17 cellular contexts compared by ENCODE assay signal in genomic region chr6:150377211-150377781, GRCh38. TPM values are rescaled to one million over a fixed set of nuclear protein-coding genes. Genes with fewer than 3 reads are reported as not detected.
DNase-seq lines count a peak whose midpoint lies in the region; ATAC-seq and TF ChIP-seq lines count a peak whose summit lies in the region.
"Had no signal": no experiment of that assay in that cellular context is flagged by ENCODE, and none has a peak within 500 bp of the region (broad histone marks: within the 10 kb centered on the region; RNA-seq: fewer than 3 reads in every experiment).

No MANE protein-coding gene starts in this region.

- in situ Hi-C loops in gastrocnemius medialis (cut with MboI; ENCODE audit: low sequenced_read_pairs in 4 of 4) = no loop called here

- H3K36me3 ChIP-seq in left ventricle myocardium inferior (no peaks in the 10 kb centered on the region), body of pancreas (replicated peaks in 1 of 2; ENCODE audit: insufficient read depth in 1 of 2, low read depth in 2 of 2) (no peaks in the 10 kb centered on the region), lower lobe of right lung (no peaks in the 10 kb centered on the region), upper lobe of left lung (no peaks in the 10 kb centered on the region), gastrocnemius medialis (no peaks in the 10 kb centered on the region)

- H3K4me3 Mint-ChIP-seq in stimulated activated effector memory CD8-positive, alpha-beta T cell treated with anti-CD3 and anti-CD28 coated beads, Interleukin-12 subunit alpha, Interleukin-12 subunit beta, amount 100 ng/mL, for 72 hours = no peak overlapping the region
- H3K4me3 Mint-ChIP-seq: activated naive CD8-positive, alpha-beta T cell treated with anti-CD3 and anti-CD28 coated beads, Interleukin-2, amount 50 U/mL, for 24 hours; WTC11 had no signal

- ATAC-seq in Right ventricle myocardium superior (ENCODE audit: poor library complexity) (peak; percentile 69), body of pancreas (peak; percentile 60), lower lobe of right lung (peak; percentile 90 to 91), upper lobe of left lung (ENCODE audit: low FRiP score in 2 of 2) (peak in 1 of 2 donors; percentile 81), gastrocnemius medialis (no peak)
- no peak for ATAC-seq in stimulated activated effector memory CD8-positive, alpha-beta T cell treated with anti-CD3 and anti-CD28 coated beads, Interleukin-12 subunit alpha, Interleukin-12 subunit beta, amount 100 ng/mL, for 72 hours
- ATAC-seq: activated naive CD8-positive, alpha-beta T cell treated with anti-CD3 and anti-CD28 coated beads, Interleukin-2, amount 50 U/mL, for 24 hours; GM12878; WTC11 had no signal

- H3K4me1 Mint-ChIP-seq in stimulated activated effector memory CD8-positive, alpha-beta T cell treated with anti-CD3 and anti-CD28 coated beads, Interleukin-12 subunit alpha, Interleukin-12 subunit beta, amount 100 ng/mL, for 72 hours = no peaks in the 10 kb centered on the region
- H3K4me1 Mint-ChIP-seq: activated naive CD8-positive, alpha-beta T cell treated with anti-CD3 and anti-CD28 coated beads, Interleukin-2, amount 50 U/mL, for 24 hours; WTC11 had no signal

- 35 to 40% methylated on average over 3 to 4 of the region's 4 CpGs for WGBS in body of pancreas, 2 donors
- WGBS in upper lobe of left lung, 2 donors = 25 to 32% methylated on average over 4 of the region's 4 CpGs

- H3K4me1 ChIP-seq in left ventricle myocardium inferior (peaks cover 20% of the 10 kb centered on the region), body of pancreas (no peaks in the 10 kb centered on the region), lower lobe of right lung (peaks cover 10% of the 10 kb centered on the region), upper lobe of left lung (peaks cover 0 to 6% (median 0%) of the 10 kb centered on the region in 4 donors), gastrocnemius medialis (peaks cover 0 to 4% of the 10 kb centered on the region in 2 donors)

- H3K9me3 ChIP-seq in left ventricle myocardium inferior (replicated peaks) (no peaks in the 10 kb centered on the region), body of pancreas (no peaks in the 10 kb centered on the region), lower lobe of right lung (no peaks in the 10 kb centered on the region), upper lobe of left lung (no peaks in the 10 kb centered on the region), gastrocnemius medialis (no peaks in the 10 kb centered on the region)

- TF ChIP-seq CTCF in left ventricle myocardium inferior (IDR thresholded peaks at IDR 0.05; ENCODE audit: borderline replicate concordance) (no peak), body of pancreas (IDR thresholded peaks at IDR 0.05) (no peak), lower lobe of right lung (IDR thresholded peaks at IDR 0.05) (no peak), upper lobe of left lung (IDR thresholded peaks at IDR 0.05) (no peak), gastrocnemius medialis (IDR thresholded peaks at IDR 0.05 in 4 of 5, conservative IDR thresholded peaks at IDR 0.05 in 1 of 5) (no peak)

- no peak for DNase-seq in Right ventricle myocardium superior
- DNase-seq in left ventricle myocardium inferior = no peak
- DNase-seq in body of pancreas = peak; percentile 19 to 48 (median 27)
- DNase-seq in lower lobe of right lung = peak; percentile 60
- peak in 1 of 2 donors; percentile 75 for DNase-seq in upper lobe of left lung
- DNase-seq in gastrocnemius medialis = no peak
- no peak for DNase-seq in NCI-H226
- no peak for DNase-seq in stimulated activated effector memory CD8-positive, alpha-beta T cell treated with anti-CD3 and anti-CD28 coated beads, Interleukin-12 subunit alpha, Interleukin-12 subunit beta, amount 100 ng/mL, for 72 hours (ENCODE audit: low spot score in 2 of 2)
- DNase-seq: activated naive CD8-positive, alpha-beta T cell treated with anti-CD3 and anti-CD28 coated beads, Interleukin-2, amount 50 U/mL, for 24 hours; cortex of kidney; DMS153; NCI-H69; occipital lobe; SIG-M5 had no signal

- H3K4me3 ChIP-seq in left ventricle myocardium inferior = no peak overlapping the region
- H3K4me3 ChIP-seq in body of pancreas = no peak overlapping the region
- no peak overlapping the region for H3K4me3 ChIP-seq in lower lobe of right lung
- peak overlapping the region in 1 of 4 donors; percentile 14 for H3K4me3 ChIP-seq in upper lobe of left lung
- H3K4me3 ChIP-seq in gastrocnemius medialis = no peak overlapping the region
- H3K4me3 ChIP-seq: GM12878 had no signal

- H3K27me3 ChIP-seq in left ventricle myocardium inferior (ENCODE audit: low read depth) (no peaks in the 10 kb centered on the region), body of pancreas (no peaks in the 10 kb centered on the region), lower lobe of right lung (ENCODE audit: low read depth) (no peaks in the 10 kb centered on the region), upper lobe of left lung (no peaks in the 10 kb centered on the region), gastrocnemius medialis (no peaks in the 10 kb centered on the region)

- no peak for TF ChIP-seq EP300 in upper lobe of left lung (IDR thresholded peaks at IDR 0.05)

- H3K27ac ChIP-seq in left ventricle myocardium inferior (replicated peaks) (no peak overlapping the region), body of pancreas (no peak overlapping the region), lower lobe of right lung (peak overlapping the region; percentile 31), upper lobe of left lung (peak overlapping the region; percentile 27 to 65 (median 41)), gastrocnemius medialis (no peak overlapping the region)

- no peak overlapping the region for H3K27ac Mint-ChIP-seq in stimulated activated effector memory CD8-positive, alpha-beta T cell treated with anti-CD3 and anti-CD28 coated beads, Interleukin-12 subunit alpha, Interleukin-12 subunit beta, amount 100 ng/mL, for 72 hours
- H3K27ac Mint-ChIP-seq: activated naive CD8-positive, alpha-beta T cell treated with anti-CD3 and anti-CD28 coated beads, Interleukin-2, amount 50 U/mL, for 24 hours; WTC11 had no signal

- no peak for TF ChIP-seq POLR2A in body of pancreas (IDR thresholded peaks at IDR 0.05)
- no peak for TF ChIP-seq POLR2A in upper lobe of left lung (IDR thresholded peaks at IDR 0.05)
- no peak for TF ChIP-seq POLR2A in gastrocnemius medialis (IDR thresholded peaks at IDR 0.05)

- H3K9me3 Mint-ChIP-seq in stimulated activated effector memory CD8-positive, alpha-beta T cell treated with anti-CD3 and anti-CD28 coated beads, Interleukin-12 subunit alpha, Interleukin-12 subunit beta, amount 100 ng/mL, for 72 hours = no peaks in the 10 kb centered on the region
- H3K9me3 Mint-ChIP-seq: activated naive CD8-positive, alpha-beta T cell treated with anti-CD3 and anti-CD28 coated beads, Interleukin-2, amount 50 U/mL, for 24 hours; WTC11 had no signal

- intact Hi-C loops in Right ventricle myocardium superior (cut with DNase I) (no loop called here), left ventricle myocardium inferior (cut with micrococcal nuclease) (no loop called here), body of pancreas (cut with DNase I) (no loop called here), lower lobe of right lung (cut with DNase I) (no loop called here), gastrocnemius medialis (cut with DNase I; ENCODE audit: low total_unique reads) (no loop called here)

- no peaks in the 10 kb centered on the region for H3K36me3 Mint-ChIP-seq in stimulated activated effector memory CD8-positive, alpha-beta T cell treated with anti-CD3 and anti-CD28 coated beads, Interleukin-12 subunit alpha, Interleukin-12 subunit beta, amount 100 ng/mL, for 72 hours
- H3K36me3 Mint-ChIP-seq: WTC11 had no signal

RNA-seq across cellular contexts. Expression of gene IYD, which starts 8.5 kb away (rescaled TPM):
- total RNA-seq in Right ventricle myocardium superior (not detected), left ventricle myocardium inferior (not detected), body of pancreas (1 to 10 TPM in 1 of 2 donors, under 1 TPM in 1; under 0.01 to 1.3 TPM), lower lobe of right lung (1.9 TPM), upper lobe of left lung (1 to 10 TPM in 4 of 6 donors, under 1 TPM in 2; under 0.01 to 3.2 (median 1.7) TPM), gastrocnemius medialis (under 1 TPM in 2 of 4 donors, not detected in 2; 0.10 to 0.20 TPM)
- total RNA-seq: GM12878, H1, occipital lobe, WTC11 had no signal

Comparison
In these comparisons a context has a peak if more than half of its experiments do, and no peak if none do; other contexts are left out.
1. ATAC-seq: peak in Right ventricle myocardium superior (single experiment), body of pancreas (single experiment) and lower lobe of right lung (2 of 2); none in gastrocnemius medialis (0 of 2) and stimulated activated effector memory CD8-positive, alpha-beta T cell treated with anti-CD3 and anti-CD28 coated beads, Interleukin-12 subunit alpha, Interleukin-12 subunit beta, amount 100 ng/mL, for 72 hours (single experiment).
2. DNase-seq: peak in body of pancreas (4 of 4) and lower lobe of right lung (single experiment); none in Right ventricle myocardium superior (single experiment), left ventricle myocardium inferior (single experiment), gastrocnemius medialis (0 of 2), NCI-H226 (single experiment) and stimulated activated effector memory CD8-positive, alpha-beta T cell treated with anti-CD3 and anti-CD28 coated beads, Interleukin-12 subunit alpha, Interleukin-12 subunit beta, amount 100 ng/mL, for 72 hours (0 of 2).
3. H3K27ac ChIP-seq: peak in lower lobe of right lung (single experiment) and upper lobe of left lung (4 of 4); none in left ventricle myocardium inferior (single experiment), body of pancreas (0 of 4) and gastrocnemius medialis (0 of 4).